ENCODE assay signal across 15 cellular contexts in the genomic region with DNA sequence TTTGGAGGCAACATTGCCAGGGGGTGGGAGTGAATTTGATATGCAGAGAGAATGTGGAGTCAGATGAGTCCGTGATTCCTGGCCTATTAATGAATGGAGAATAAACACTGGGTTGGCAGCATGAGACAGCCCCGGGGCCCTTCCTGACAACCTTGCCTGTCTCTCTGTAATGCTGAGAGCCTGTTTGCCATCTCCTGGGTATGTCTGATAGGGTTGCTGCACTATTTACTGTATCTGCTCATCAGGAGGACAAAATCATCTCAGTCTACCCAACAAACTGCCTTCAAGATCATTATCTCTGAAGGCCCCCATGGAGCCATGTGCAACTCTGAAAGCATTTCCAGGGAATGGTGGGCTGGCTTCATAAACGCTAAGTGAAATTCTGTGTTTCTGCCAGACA.
DNase-seq lines count a peak whose midpoint lies in the region; ATAC-seq and TF ChIP-seq lines count a peak whose summit lies in the region.
"Had no signal": no experiment of that assay in that cellular context is flagged by ENCODE, and none has a peak within 500 bp of the region (broad histone marks: within the 10 kb centered on the region; RNA-seq: fewer than 3 reads in every experiment).

No MANE protein-coding gene starts in this region.

- no peak for ATAC-seq in GM19452 (IDR thresholded peaks at IDR 0.05; ENCODE audit: unreplicated experiment)
- ATAC-seq: HepG2, Right ventricle myocardium inferior had no signal

- CTCF ChIA-PET in activated CD4-positive, alpha-beta T cell treated with anti-CD3 and anti-CD28 coated beads, Interleukin-2, amount 10 ng/mL, durations not matched to agents 7 days and 5 days (lab: Charles Lee), result interaction anchor here (1.0 to 1.3 kb wide), 2 partner anchors 11 to 90 kb away, joined by 3 to 5 read pairs; no protein-coding TSS in a partner anchor

- H3K27me3 ChIP-seq in breast epithelium (no peaks in the 10 kb centered on the region), prostate gland (replicated peaks; ENCODE audit: insufficient read depth) (no peaks in the 10 kb centered on the region)

- peak overlapping the region; percentile 75 for H3K27ac Mint-ChIP-seq in activated CD4-positive, alpha-beta T cell treated with anti-CD3 and anti-CD28 coated beads, Interleukin-2, amount 10 ng/mL, durations not matched to agents 7 days and 5 days
- H3K27ac Mint-ChIP-seq in activated CD4-positive, alpha-beta T cell treated with anti-CD3 and anti-CD28 coated beads, Interleukin-2, amount 10 ng/mL, durations not matched to agents 24 days and 14 days, result no peak overlapping the region
- H3K27ac Mint-ChIP-seq: progenitor cell of endocrine pancreas had no signal

- H3K4me3 ChIP-seq in breast epithelium, result no peak overlapping the region
- no peak overlapping the region for H3K4me3 ChIP-seq in prostate gland

- H3K9me3 ChIP-seq in breast epithelium (no peaks in the 10 kb centered on the region), prostate gland (no peaks in the 10 kb centered on the region)

- H3K36me3 ChIP-seq in breast epithelium, result no peaks in the 10 kb centered on the region
- H3K36me3 ChIP-seq in prostate gland, result no peaks in the 10 kb centered on the region

- H3K4me3 Mint-ChIP-seq in activated CD4-positive, alpha-beta T cell treated with anti-CD3 and anti-CD28 coated beads, Interleukin-2, amount 10 ng/mL, durations not matched to agents 7 days and 5 days, result no peak overlapping the region
- H3K4me3 Mint-ChIP-seq in activated CD4-positive, alpha-beta T cell treated with anti-CD3 and anti-CD28 coated beads, Interleukin-2, amount 10 ng/mL, durations not matched to agents 24 days and 14 days, result no peak overlapping the region

- POLR2A ChIA-PET in activated CD4-positive, alpha-beta T cell treated with anti-CD3 and anti-CD28 coated beads, Interleukin-2, amount 10 ng/mL, durations not matched to agents 7 days and 5 days (lab: Charles Lee), result no interaction called here

- H3K27ac ChIP-seq in breast epithelium (peak overlapping the region; percentile 43 to 58), prostate gland (peak overlapping the region in 1 of 2 donors; percentile 47)

- peaks cover 51% of the 10 kb centered on the region for H3K4me1 Mint-ChIP-seq in activated CD4-positive, alpha-beta T cell treated with anti-CD3 and anti-CD28 coated beads, Interleukin-2, amount 10 ng/mL, durations not matched to agents 7 days and 5 days
- H3K4me1 Mint-ChIP-seq in activated CD4-positive, alpha-beta T cell treated with anti-CD3 and anti-CD28 coated beads, Interleukin-2, amount 10 ng/mL, durations not matched to agents 24 days and 14 days, result peaks cover 40% of the 10 kb centered on the region

- DNase-seq in activated CD4-positive, alpha-beta T cell treated with anti-CD3 and anti-CD28 coated beads, Interleukin-2, amount 10 ng/mL, durations not matched to agents 7 days and 5 days, result no peak
- no peak for DNase-seq in activated CD4-positive, alpha-beta T cell treated with anti-CD3 and anti-CD28 coated beads, Interleukin-2, amount 10 ng/mL, durations not matched to agents 24 days and 14 days
- peak; percentile 8 for DNase-seq in NCI-H2196 (lab: John Stamatoyannopoulos, UW; ENCODE audit: unreplicated experiment)
- no peak for DNase-seq in breast epithelium (ENCODE audit: low spot score in 2 of 2)
- peak; percentile 82 for DNase-seq in prostate gland (ENCODE audit: low spot score)
- DNase-seq in hippocampal formation (lab: John Stamatoyannopoulos, UW), result no peak
- no peak for DNase-seq in NK-92 treated with Interleukin-12 subunit alpha and Interleukin-12 subunit beta, amount 100 ng/mL, for 24 hours (lab: John Stamatoyannopoulos, UW)
- DNase-seq: EL; midbrain; NCI-H1930; stimulated activated CD4-positive, alpha-beta T cell treated with anti-CD3 and anti-CD28 coated beads, Interleukin-1b, Interleukin-23, amount 100 ng/mL, for 48 hours had no signal

- no peak for TF ChIP-seq POLR2A in breast epithelium (IDR thresholded peaks at IDR 0.05)
- no peak for TF ChIP-seq POLR2A in prostate gland (IDR thresholded peaks at IDR 0.05)

- H3K4me1 ChIP-seq in breast epithelium (no peaks in the 10 kb centered on the region), prostate gland (replicated peaks) (no peaks in the 10 kb centered on the region)

- TF ChIP-seq CTCF in breast epithelium (IDR thresholded peaks at IDR 0.05) (no peak), prostate gland (IDR thresholded peaks at IDR 0.05) (no peak)

- 27% methylated on average over 3 of the region's 3 CpGs for WGBS in prostate gland

- peaks cover 68% of the 10 kb centered on the region for H3K36me3 Mint-ChIP-seq in activated CD4-positive, alpha-beta T cell treated with anti-CD3 and anti-CD28 coated beads, Interleukin-2, amount 10 ng/mL, durations not matched to agents 7 days and 5 days (ENCODE audit: low read depth)
- H3K36me3 Mint-ChIP-seq in activated CD4-positive, alpha-beta T cell treated with anti-CD3 and anti-CD28 coated beads, Interleukin-2, amount 10 ng/mL, durations not matched to agents 24 days and 14 days (ENCODE audit: low read depth), result peaks cover 62% of the 10 kb centered on the region

- peaks cover 3% of the 10 kb centered on the region for H3K9me3 Mint-ChIP-seq in activated CD4-positive, alpha-beta T cell treated with anti-CD3 and anti-CD28 coated beads, Interleukin-2, amount 10 ng/mL, durations not matched to agents 7 days and 5 days
- H3K9me3 Mint-ChIP-seq in activated CD4-positive, alpha-beta T cell treated with anti-CD3 and anti-CD28 coated beads, Interleukin-2, amount 10 ng/mL, durations not matched to agents 24 days and 14 days, result peaks cover 5% of the 10 kb centered on the region

- intact Hi-C loops in activated CD4-positive, alpha-beta T cell treated with anti-CD3 and anti-CD28 coated beads, Interleukin-2, amount 10 ng/mL, durations not matched to agents 24 days and 14 days (cut with micrococcal nuclease), result no loop called here
- intact Hi-C loops in breast epithelium (cut with DNase I; ENCODE audit: low total_unique reads) (no loop called here), prostate gland (cut with DNase I) (no loop called here)

- H3K27me3 Mint-ChIP-seq in activated CD4-positive, alpha-beta T cell treated with anti-CD3 and anti-CD28 coated beads, Interleukin-2, amount 10 ng/mL, durations not matched to agents 7 days and 5 days, result no peaks in the 10 kb centered on the region
- no peaks in the 10 kb centered on the region for H3K27me3 Mint-ChIP-seq in activated CD4-positive, alpha-beta T cell treated with anti-CD3 and anti-CD28 coated beads, Interleukin-2, amount 10 ng/mL, durations not matched to agents 24 days and 14 days

Comparison
In these comparisons a context has a peak if more than half of its experiments do, and no peak if none do; other contexts are left out.
1. DNase-seq: peak in NCI-H2196 (single experiment) and prostate gland (single experiment); none in activated CD4-positive, alpha-beta T cell treated with anti-CD3 and anti-CD28 coated beads, Interleukin-2, amount 10 ng/mL, durations not matched to agents 7 days and 5 days (single experiment), activated CD4-positive, alpha-beta T cell treated with anti-CD3 and anti-CD28 coated beads, Interleukin-2, amount 10 ng/mL, durations not matched to agents 24 days and 14 days (single experiment), breast epithelium (0 of 2), hippocampal formation (0 of 2) and NK-92 treated with Interleukin-12 subunit alpha and Interleukin-12 subunit beta, amount 100 ng/mL, for 24 hours (single experiment).